Comparison of ENCODE assay signal across 8 cellular contexts in genomic region chr7:38359081-38359601, GRCh38.
DNase-seq lines count a peak whose midpoint lies in the region; ATAC-seq and TF ChIP-seq lines count a peak whose summit lies in the region.
"Not testable (repeated sequence)": the region's sequence is repeated elsewhere in the genome, so short reads cannot be mapped to it uniquely, and the experiment has no call there.

No MANE protein-coding gene starts in this region.

- peaks cover 34% of the 10 kb centered on the region for H3K4me1 ChIP-seq in CD4-positive, alpha-beta memory T cell (ENCODE audit: insufficient read depth, low read length)
- not testable (repeated sequence) for H3K4me1 ChIP-seq in lung (ENCODE audit: control insufficient read depth in 2 of 2, insufficient read depth in 2 of 2, low read length in 2 of 2)

- 25 to 36% methylated on average over 5 of the region's 5 CpGs for WGBS in lung, 2 donors

- peak overlapping the region; percentile 93 to 96 (median 96) for H3K4me3 Mint-ChIP-seq in CD4-positive, alpha-beta memory T cell
- not testable (repeated sequence) for H3K4me3 Mint-ChIP-seq in chondrocyte (ENCODE audit: unreplicated experiment)

- H3K36me3 ChIP-seq in CD4-positive, alpha-beta memory T cell (ENCODE audit: insufficient read depth, low read length); lung (ENCODE audit: control insufficient read depth in 2 of 2, insufficient read depth in 2 of 2, low read length in 2 of 2): not testable (repeated sequence)

- CTCF ChIA-PET in CD4-positive, alpha-beta memory T cell (lab: Charles Lee; ENCODE audit: partially characterized antibody) = interaction anchor here (1.0 to 16.6 kb wide), 14 partner anchors 9 to 161 kb away, joined by 3 to 758 read pairs (median 8); no protein-coding TSS in a partner anchor

- POLR2A ChIA-PET in CD4-positive, alpha-beta memory T cell (lab: Charles Lee; ENCODE audit: partially characterized antibody) = interaction anchor here (0.7 to 1.7 kb wide), 8 partner anchors 9 to 181 kb away, joined by 3 to 8 read pairs (median 5); partner anchors contain the start of gene STARD3NL

- H3K27ac ChIP-seq in CD4-positive, alpha-beta memory T cell (ENCODE audit: low read depth, low read length) = peak overlapping the region; percentile 91
- H3K27ac ChIP-seq in lung (ENCODE audit: low read depth in 1 of 2, low read length in 1 of 2) = peak overlapping the region in 1 of 2 donors; percentile 67

- peak overlapping the region; percentile 42 to 48 for H3K4me3 ChIP-seq in CD4-positive, alpha-beta memory T cell (ENCODE audit: low read length in 2 of 2)
- H3K4me3 ChIP-seq in lung = not testable (repeated sequence)

- peak; percentile 59 for TF ChIP-seq CTCF in chondrocyte (IDR thresholded peaks at IDR 0.05)
- TF ChIP-seq CTCF in lung (IDR thresholded peaks at IDR 0.05; ENCODE audit: control extremely low read depth, extremely low read depth) = not testable (repeated sequence)

- DNase-seq in CD4-positive, alpha-beta memory T cell = peak; percentile 64 to 82 (median 67)
- peak; percentile 78 for DNase-seq in NCI-H82 (lab: John Stamatoyannopoulos, UW)
- DNase-seq in activated CD4-positive, alpha-beta T cell treated with anti-CD3 and anti-CD28 coated beads, Interleukin-2, amount 50 U/mL, for 4 hours = peak; percentile 73 to 74
- not testable (repeated sequence) for DNase-seq in chondrocyte (ENCODE audit: low spot score)
- peak; percentile 63 for DNase-seq in lung (ENCODE audit: low spot score)
- DNase-seq in stimulated activated CD4-positive, alpha-beta T cell treated with anti-CD3 and anti-CD28 coated beads, TNF-alpha, amount 100 ng/mL, for 48 hours (ENCODE audit: low read depth in 3 of 3) = peak; percentile 55 to 83 (median 63)

- ATAC-seq in GM19372 (IDR thresholded peaks at IDR 0.05; ENCODE audit: low read depth, unreplicated experiment) = peak; percentile 62
- ATAC-seq in HG03060 (IDR thresholded peaks at IDR 0.05; ENCODE audit: low read depth, unreplicated experiment) = peak; percentile 55
- peak; percentile 59 for ATAC-seq in lung (ENCODE audit: insufficient read depth, low FRiP score)

- peaks cover 25 to 71% (median 37%) of the 10 kb centered on the region in 4 donors for H3K4me1 Mint-ChIP-seq in CD4-positive, alpha-beta memory T cell
- not testable (repeated sequence) for H3K4me1 Mint-ChIP-seq in chondrocyte (ENCODE audit: low read depth)

- H3K27ac Mint-ChIP-seq in CD4-positive, alpha-beta memory T cell = peak overlapping the region; percentile 91 to 98 (median 96)
- H3K27ac Mint-ChIP-seq in chondrocyte (ENCODE audit: unreplicated experiment) = not testable (repeated sequence)

- H3K36me3 Mint-ChIP-seq in CD4-positive, alpha-beta memory T cell = peaks cover 0 to 23% of the 10 kb centered on the region in 2 donors
- H3K36me3 Mint-ChIP-seq in chondrocyte (ENCODE audit: low read depth) = not testable (repeated sequence)

- intact Hi-C loops in CD4-positive, alpha-beta memory T cell (cut with micrococcal nuclease) = loop anchor here (1.0 kb wide), 1 partner anchor 144 kb away; no protein-coding TSS in a partner anchor

- H3K9me3 Mint-ChIP-seq in CD4-positive, alpha-beta memory T cell; chondrocyte (ENCODE audit: low read depth): not testable (repeated sequence)

- H3K27me3 Mint-ChIP-seq in CD4-positive, alpha-beta memory T cell; chondrocyte (ENCODE audit: low read depth): not testable (repeated sequence)

- not testable (repeated sequence) for H3K9me3 ChIP-seq in CD4-positive, alpha-beta memory T cell (ENCODE audit: control insufficient read depth in 1 of 2, low read length in 2 of 2); lung (ENCODE audit: control insufficient read depth in 2 of 2, insufficient read depth in 1 of 2, low read length in 1 of 2)

- not testable (repeated sequence) for H3K27me3 ChIP-seq in CD4-positive, alpha-beta memory T cell (ENCODE audit: insufficient read depth, low read length); lung (ENCODE audit: control insufficient read depth, insufficient read depth)
